21 cellular contexts compared by ENCODE assay signal in the genomic region with DNA sequence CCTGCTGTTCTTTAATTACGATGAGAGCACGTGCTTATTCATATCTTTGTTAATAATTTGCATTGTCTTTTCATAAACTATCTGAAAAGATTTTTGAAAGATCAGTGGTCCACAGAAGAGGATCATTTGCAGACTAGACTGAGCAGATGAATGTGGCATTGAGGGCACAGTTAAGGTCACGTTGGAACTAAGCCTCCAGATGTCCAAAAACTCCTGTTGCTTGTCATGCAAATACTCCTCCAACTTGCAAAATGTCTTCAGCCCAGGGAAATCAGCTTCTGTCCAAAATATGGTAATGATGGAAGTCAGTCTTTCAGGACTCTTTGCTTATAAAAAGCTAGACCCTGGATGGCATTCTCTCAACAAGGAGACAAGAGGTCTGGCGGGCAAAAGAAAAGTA.
DNase-seq lines count a peak whose midpoint lies in the region; ATAC-seq and TF ChIP-seq lines count a peak whose summit lies in the region.
"Had no signal": no experiment of that assay in that cellular context is flagged by ENCODE, and none has a peak within 500 bp of the region (broad histone marks: within the 10 kb centered on the region; RNA-seq: fewer than 3 reads in every experiment).

No MANE protein-coding gene starts in this region.

- H3K23ac ChIP-seq in IMR-90 (ENCODE audit: low read depth, low read length) = peak overlapping the region; percentile 71; the same call in 1 of the 2 replicates

- dilution Hi-C loops in IMR-90 (cut with HindIII; ENCODE audit: low sequenced_read_pairs, unreplicated experiment) = no loop called here

- H3K4me1 ChIP-seq in IMR-90 (ENCODE audit: control insufficient read depth, insufficient read depth, low read length) (peaks cover 4% of the 10 kb centered on the region), ascending aorta (peaks cover 5 to 23% of the 10 kb centered on the region in 2 donors), tibial artery (peaks cover 0 to 43% (median 17%) of the 10 kb centered on the region in 4 donors), hepatocyte (ENCODE audit: insufficient read depth) (no peaks in the 10 kb centered on the region), spleen (no peaks in the 10 kb centered on the region)
- H3K4me1 ChIP-seq: Peyer's patch, thyroid gland had no signal

- POLR2A ChIA-PET in IMR-90 (lab: Charles Lee; ENCODE audit: unreplicated experiment) = no interaction called here

- H3K79me1 ChIP-seq in IMR-90 (ENCODE audit: low read depth in 1 of 2, low read length in 2 of 2) = no peaks in the 10 kb centered on the region

- peak overlapping the region; percentile 91 for H2BK20ac ChIP-seq in IMR-90 (ENCODE audit: low read depth, low read length)

- peak overlapping the region; percentile 50 for H3K14ac ChIP-seq in IMR-90 (replicated peaks; ENCODE audit: low read depth, low read length)

- no peaks in the 10 kb centered on the region for H3K9me3 ChIP-seq in IMR-90 (ENCODE audit: control insufficient read depth, insufficient read depth, low read length)
- peaks cover 0 to 1% of the 10 kb centered on the region in 2 donors for H3K9me3 ChIP-seq in ascending aorta
- peaks cover 0 to 3% (median 0%) of the 10 kb centered on the region in 3 donors for H3K9me3 ChIP-seq in tibial artery
- H3K9me3 ChIP-seq in hepatocyte (ENCODE audit: low read depth) = no peaks in the 10 kb centered on the region
- H3K9me3 ChIP-seq in spleen = peaks cover 0 to 17% (median 3%) of the 10 kb centered on the region in 8 donors
- H3K9me3 ChIP-seq: Peyer's patch, thyroid gland had no signal

- H2BK120ac ChIP-seq in IMR-90 (ENCODE audit: low read depth, low read length) = peak overlapping the region; percentile 60

- peak overlapping the region; percentile 14 for H2BK5ac ChIP-seq in IMR-90 (ENCODE audit: low read depth, low read length, poor library complexity, severe bottlenecking)

- H3K27me3 ChIP-seq in IMR-90 (ENCODE audit: control insufficient read depth, insufficient read depth, low read length) (no peaks in the 10 kb centered on the region), ascending aorta (no peaks in the 10 kb centered on the region), tibial artery (no peaks in the 10 kb centered on the region), hepatocyte (no peaks in the 10 kb centered on the region), spleen (replicated peaks in 1 of 7) (no peaks in the 10 kb centered on the region)
- H3K27me3 ChIP-seq: Peyer's patch, thyroid gland had no signal

- peak overlapping the region; percentile 51 for H4K5ac ChIP-seq in IMR-90 (ENCODE audit: low read depth, low read length)

- H3K18ac ChIP-seq in IMR-90 (ENCODE audit: low read depth, low read length) = peak overlapping the region; percentile 71

- no peaks in the 10 kb centered on the region for H4K20me1 ChIP-seq in IMR-90 (ENCODE audit: insufficient read depth, low read length)
- H4K20me1 ChIP-seq in hepatocyte (ENCODE audit: insufficient read depth, poor library complexity, severe bottlenecking) = no peaks in the 10 kb centered on the region

- CTCF ChIA-PET in IMR-90 (lab: Yijun Ruan, JAX) = interaction anchor here (1.0 kb wide), 1 partner anchor 38 kb away, joined by 3 read pairs; no protein-coding TSS in a partner anchor

- BruUV-seq in IMR-90 (replicated peaks; lab: Mats Ljungman, UMichigan) = no TSS peak

- peak; percentile 3 for DNase-seq in IMR-90
- DNase-seq in ascending aorta (ENCODE audit: low spot score in 2 of 2) = no peak
- DNase-seq in foreskin fibroblast = peak; percentile 28 to 45
- no peak for DNase-seq in tibial artery
- no peak for DNase-seq in NCI-H2196 (lab: John Stamatoyannopoulos, UW; ENCODE audit: unreplicated experiment)
- DNase-seq in medulla oblongata (ENCODE audit: extremely low spot score) = no peak
- DNase-seq in hepatocyte (ENCODE audit: low spot score) = no peak
- no peak for DNase-seq in spleen
- DNase-seq: activated CD4-positive, alpha-beta T cell treated with anti-CD3 and anti-CD28 coated beads, Interleukin-2, amount 50 U/mL, for 48 hours; CD4-positive, alpha-beta T cell; erythroblast; kidney; MM.1S; natural killer cell; NCI-H146; NCI-H510A treated with DMSO at 0.1 percent for 48 hours; NK-92 treated with Interleukin-12 subunit alpha and Interleukin-12 subunit beta, amount 100 ng/mL, for 24 hours; Peyer's patch; stimulated activated CD4-positive, alpha-beta T cell treated with anti-CD3 and anti-CD28 coated beads, Interleukin-4, amount 100 ng/mL, for 4 hours; stimulated activated naive CD4-positive, alpha-beta T cell; thyroid gland had no signal

- peak overlapping the region in 1 of 2 experiments; percentile 32; a peak in 2 of 4 replicates for H4K8ac ChIP-seq in IMR-90 (ENCODE audit: low read depth in 2 of 2, low read length in 2 of 2)

- H3K9me1 ChIP-seq in IMR-90 (ENCODE audit: insufficient read depth, low read length) = peaks cover 6% of the 10 kb centered on the region

- no peak for TF ChIP-seq RAD21 in IMR-90 (IDR thresholded peaks at IDR 0.05; ENCODE audit: low read length)

- peak overlapping the region; percentile 5; the same call in 1 of the 2 replicates for H2AK5ac ChIP-seq in IMR-90 (ENCODE audit: low read depth, low read length)

- H3K36me3 ChIP-seq in IMR-90 (ENCODE audit: control insufficient read depth, insufficient read depth, low read length) (no peaks in the 10 kb centered on the region), ascending aorta (no peaks in the 10 kb centered on the region), tibial artery (peaks cover 0 to 4% (median 0%) of the 10 kb centered on the region in 3 donors), hepatocyte (replicated peaks; ENCODE audit: insufficient read depth, low read depth) (no peaks in the 10 kb centered on the region), spleen (no peaks in the 10 kb centered on the region)
- H3K36me3 ChIP-seq: Peyer's patch, thyroid gland had no signal

- peak overlapping the region; percentile 50 for H4K91ac ChIP-seq in IMR-90 (ENCODE audit: insufficient read depth, low read depth, low read length)

- TF ChIP-seq CTCF in IMR-90 (conservative IDR thresholded peaks at IDR 0.05; ENCODE audit: low read depth, low read length) (no peak), ascending aorta (IDR thresholded peaks at IDR 0.05) (no peak), foreskin fibroblast (IDR thresholded peaks at IDR 0.05; ENCODE audit: low read depth, low read length) (no peak), tibial artery (IDR thresholded peaks at IDR 0.05) (no peak), hepatocyte (IDR thresholded peaks at IDR 0.05; ENCODE audit: poor library complexity) (no peak), spleen (IDR thresholded peaks at IDR 0.05 in 8 of 11, conservative IDR thresholded peaks at IDR 0.05 in 3 of 11) (no peak)

- intact Hi-C loops in IMR-90 (cut with micrococcal nuclease) (no loop called here), ascending aorta (cut with DNase I) (loop anchor here (2.0 kb wide), 1 partner anchor 35 kb away; no protein-coding TSS in a partner anchor), tibial artery (cut with DNase I; ENCODE audit: low total_unique reads) (no loop called here), spleen (cut with DNase I; ENCODE audit: low total_unique reads) (no loop called here)

- H2AFZ ChIP-seq in IMR-90 (replicated peaks; ENCODE audit: low read length, poor library complexity) = no peak overlapping the region
- no peak overlapping the region for H2AFZ ChIP-seq in hepatocyte

- H3K4ac ChIP-seq in IMR-90 (ENCODE audit: low read depth, low read length) = peak overlapping the region; percentile 60; the same call in 1 of the 2 replicates

- peak; percentile 24 for ATAC-seq in IMR-90 (ENCODE audit: low read depth)
- ATAC-seq: natural killer cell had no signal

- H3K4me3 ChIP-seq in IMR-90 (ENCODE audit: insufficient read depth, low read depth, low read length) (no peak overlapping the region), ascending aorta (peak overlapping the region in 1 of 2 donors; percentile 30), foreskin fibroblast (ENCODE audit: low read depth in 1 of 2, low read length in 2 of 2) (no peak overlapping the region), tibial artery (peak overlapping the region in 1 of 2 donors; percentile 4), hepatocyte (no peak overlapping the region), spleen (no peak overlapping the region)
- H3K4me3 ChIP-seq: Peyer's patch, thyroid gland had no signal

- peak overlapping the region; percentile 36 for H3K27ac ChIP-seq in IMR-90 (ENCODE audit: insufficient read depth, low read length)
- peak overlapping the region; percentile 76 to 85 for H3K27ac ChIP-seq in ascending aorta
- peak overlapping the region; percentile 65 to 75 for H3K27ac ChIP-seq in tibial artery
- H3K27ac ChIP-seq in hepatocyte = no peak overlapping the region
- H3K27ac ChIP-seq in spleen = peak overlapping the region in 2 of 8 donors; percentile 12 to 41

- H2BK15ac ChIP-seq in IMR-90 (ENCODE audit: low read depth, low read length) = 0 out of 3 replicates have a peak overlapping the region, but pooled peaks have one; percentile 8

- 80% methylated on average over 1 of the region's 4 CpGs; no CpG with 5 or more reads in 1 of the 2 experiments for WGBS in IMR-90 (ENCODE audit: extremely low coverage in 2 of 2, insufficient read length in 1 of 2), 2 experiments
- WGBS in hepatocyte (ENCODE audit: low lambda C conversion rate, missing lambda C conversion rate) = 79% methylated on average over 4 of the region's 4 CpGs
- WGBS in spleen, 5 donors = 79 to 92% (median 87%) methylated on average over 4 of the region's 4 CpGs

- no peak overlapping the region for H3K56ac ChIP-seq in IMR-90 (ENCODE audit: extremely low read depth, insufficient read depth, low read length)

- no peaks in the 10 kb centered on the region for H3K79me2 ChIP-seq in hepatocyte

- H3K9ac ChIP-seq in IMR-90 (ENCODE audit: low read depth, low read length) = no peak overlapping the region

- H3K9me2 ChIP-seq in hepatocyte (replicated peaks; ENCODE audit: insufficient read depth) = no peaks in the 10 kb centered on the region

- H2AK9ac ChIP-seq in IMR-90 (replicated peaks; ENCODE audit: low read depth, low read length, poor library complexity) = no peak overlapping the region

- no peak for TF ChIP-seq POLR2A in IMR-90 (IDR thresholded peaks at IDR 0.05; ENCODE audit: low read depth, low read length)
- TF ChIP-seq POLR2A in spleen (IDR thresholded peaks at IDR 0.05) = no peak

- H3K4me2 ChIP-seq in IMR-90 (ENCODE audit: low read depth, low read length) (peak overlapping the region; percentile 57), hepatocyte (no peak overlapping the region)

- in situ Hi-C loops in IMR-90 (cut with MboI; ENCODE audit: low sequenced_read_pairs) = no loop called here

TF ChIP-seq in IMR-90, 13 proteins besides CTCF, POLR2A, EP300 and RAD21 (continues in another document):
- TF ChIP-seq, protein P1, sequence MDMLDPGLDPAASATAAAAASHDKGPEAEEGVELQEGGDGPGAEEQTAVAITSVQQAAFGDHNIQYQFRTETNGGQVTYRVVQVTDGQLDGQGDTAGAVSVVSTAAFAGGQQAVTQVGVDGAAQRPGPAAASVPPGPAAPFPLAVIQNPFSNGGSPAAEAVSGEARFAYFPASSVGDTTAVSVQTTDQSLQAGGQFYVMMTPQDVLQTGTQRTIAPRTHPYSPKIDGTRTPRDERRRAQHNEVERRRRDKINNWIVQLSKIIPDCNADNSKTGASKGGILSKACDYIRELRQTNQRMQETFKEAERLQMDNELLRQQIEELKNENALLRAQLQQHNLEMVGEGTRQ (IDR thresholded peaks at IDR 0.05; ENCODE audit: low read depth, low read length) = no peak
- TF ChIP-seq RFX5 (IDR thresholded peaks at IDR 0.05; ENCODE audit: low read depth, low read length) = no peak
- no peak for TF ChIP-seq RCOR1 (IDR thresholded peaks at IDR 0.05; ENCODE audit: insufficient replicate concordance, low read length)

Comparison
In these comparisons a context has a peak if more than half of its experiments do, and no peak if none do; other contexts are left out.
1. DNase-seq: peak in IMR-90 (single experiment) and foreskin fibroblast (2 of 2); none in ascending aorta (0 of 2), tibial artery (0 of 2), NCI-H2196 (single experiment), medulla oblongata (single experiment), hepatocyte (single experiment) and spleen (single experiment).